8 cellular contexts compared by ENCODE assay signal in genomic region chr18:32049393-32050161, GRCh38. TPM values are rescaled to one million over a fixed set of nuclear protein-coding genes. Genes with fewer than 3 reads are reported as not detected.
DNase-seq lines count a peak whose midpoint lies in the region; ATAC-seq and TF ChIP-seq lines count a peak whose summit lies in the region.

No MANE protein-coding gene starts in this region.

- no peak for TF ChIP-seq CTCF in LNCaP clone FGC (IDR thresholded peaks at IDR 0.05; ENCODE audit: control insufficient read depth, extremely low read depth, insufficient read depth)
- no peak for TF ChIP-seq CTCF in lung (IDR thresholded peaks at IDR 0.05; ENCODE audit: control extremely low read depth, extremely low read depth)
- TF ChIP-seq CTCF in thoracic aorta (IDR thresholded peaks at IDR 0.05), result no peak

- H3K4me1 ChIP-seq in lung (ENCODE audit: control insufficient read depth in 2 of 2, insufficient read depth in 2 of 2, low read length in 2 of 2) (peaks cover 4 to 5% of the 10 kb centered on the region in 2 donors), thoracic aorta (ENCODE audit: control insufficient read depth in 1 of 2, low read depth in 2 of 2) (peaks cover 0 to 8% of the 10 kb centered on the region in 2 donors)

- DNase-seq in LNCaP clone FGC (ENCODE audit: low read depth) (peak; percentile 39), lung (ENCODE audit: low spot score) (peak; percentile 38), thoracic aorta (ENCODE audit: low spot score) (no peak), cerebellar cortex (ENCODE audit: low spot score) (no peak), NCI-H446 treated with DMSO at 0.1 percent for 48 hours (lab: John Stamatoyannopoulos, UW) (no peak)
- peak; percentile 18 for DNase-seq in activated T-helper 9 cell treated with anti-CD3 and anti-CD28 coated beads, Interleukin-2, amount 50 U/mL, for 16 hours (ENCODE audit: low read depth)

- H3K4me3 ChIP-seq in LNCaP clone FGC (ENCODE audit: low read depth, low read length), result no peak overlapping the region
- no peak overlapping the region for H3K4me3 ChIP-seq in lung
- H3K4me3 ChIP-seq in thoracic aorta, result peak overlapping the region; percentile 3

- H3K27ac ChIP-seq in lung (ENCODE audit: low read depth in 1 of 2, low read length in 1 of 2) (peak overlapping the region in 1 of 2 donors; percentile 79), thoracic aorta (peak overlapping the region in 1 of 2 donors; percentile 19)

- WGBS in lung, 2 donors, result 26 to 59% methylated on average over 3 of the region's 3 CpGs

- H3K9me3 ChIP-seq in lung (ENCODE audit: control insufficient read depth in 2 of 2, insufficient read depth in 1 of 2, low read length in 1 of 2) (no peaks in the 10 kb centered on the region), thoracic aorta (no peaks in the 10 kb centered on the region)

- ATAC-seq in GM18502 (IDR thresholded peaks at IDR 0.05; ENCODE audit: poor library complexity, unreplicated experiment), result peak; percentile 41
- ATAC-seq in lung (ENCODE audit: insufficient read depth, low FRiP score), result peak; percentile 22
- no peak for ATAC-seq in thoracic aorta (ENCODE audit: insufficient number of reproducible peaks, low FRiP score, low read depth)
- ATAC-seq in GM21360 (IDR thresholded peaks at IDR 0.05; ENCODE audit: unreplicated experiment), result no peak

- H3K36me3 ChIP-seq in lung (ENCODE audit: control insufficient read depth in 2 of 2, insufficient read depth in 2 of 2, low read length in 2 of 2) (peaks cover 0 to 1% of the 10 kb centered on the region in 2 donors), thoracic aorta (no peaks in the 10 kb centered on the region)

- H3K27me3 ChIP-seq in lung (ENCODE audit: control insufficient read depth, insufficient read depth), result no peaks in the 10 kb centered on the region
- H3K27me3 ChIP-seq in thoracic aorta (replicated peaks; ENCODE audit: insufficient read depth), result no peaks in the 10 kb centered on the region

RNA-seq across cellular contexts. Expression of gene RNF125, which starts 31.0 kb away (rescaled TPM):
- 1 to 10 TPM; 4.8 to 9.2 TPM for total RNA-seq in lung
- polyA plus RNA-seq in lung, result 1 to 10 TPM; 1.4 to 1.8 TPM
- total RNA-seq in thoracic aorta, result 1 to 10 TPM; 2.2 to 4.6 TPM

RNA-seq across cellular contexts. Expression of gene RNF138, which starts 42.1 kb away (rescaled TPM):
- total RNA-seq in lung (10 to 100 TPM; 23.6 to 37.9 TPM), thoracic aorta (10 to 100 TPM; 17.7 to 18.5 TPM)
- 10 to 100 TPM; 13.1 to 22.1 TPM for polyA plus RNA-seq in lung

Comparison
In these comparisons a context has a peak if more than half of its experiments do, and no peak if none do; other contexts are left out.
1. ATAC-seq: peak in GM18502 (single experiment) and lung (single experiment); none in thoracic aorta (single experiment) and GM21360 (single experiment).
2. DNase-seq: peak in LNCaP clone FGC (single experiment), activated T-helper 9 cell treated with anti-CD3 and anti-CD28 coated beads, Interleukin-2, amount 50 U/mL, for 16 hours (single experiment) and lung (single experiment); none in thoracic aorta (single experiment), cerebellar cortex (single experiment) and NCI-H446 treated with DMSO at 0.1 percent for 48 hours (single experiment).